In genomic region chr5:9851458-9851857, GRCh38 we compare ENCODE assay signal across 11 cellular contexts.
DNase-seq lines count a peak whose midpoint lies in the region; ATAC-seq and TF ChIP-seq lines count a peak whose summit lies in the region.
"Had no signal": no experiment of that assay in that cellular context is flagged by ENCODE, and none has a peak within 500 bp of the region (broad histone marks: within the 10 kb centered on the region; RNA-seq: fewer than 3 reads in every experiment).

No MANE protein-coding gene starts in this region.

- H3K27ac ChIP-seq in parathyroid adenoma: no peak overlapping the region
- H3K27ac ChIP-seq in gastrocnemius medialis: no peak overlapping the region
- H3K27ac ChIP-seq: HL-60 had no signal

- no peak overlapping the region for H3K4me2 ChIP-seq in parathyroid adenoma (ENCODE audit: low read length)

- H3K27me3 Mint-ChIP-seq in endothelial cell (ENCODE audit: unreplicated experiment): no peaks in the 10 kb centered on the region

- no peak overlapping the region for H3K27ac Mint-ChIP-seq in endothelial cell (ENCODE audit: unreplicated experiment)

- H3K4me3 ChIP-seq in parathyroid adenoma (ENCODE audit: low read depth, low read length): no peak overlapping the region
- H3K4me3 ChIP-seq in gastrocnemius medialis: no peak overlapping the region

- H3K9me3 ChIP-seq in parathyroid adenoma (ENCODE audit: control insufficient read depth, low read length): no peaks in the 10 kb centered on the region
- H3K9me3 ChIP-seq in gastrocnemius medialis: no peaks in the 10 kb centered on the region

- in situ Hi-C loops in gastrocnemius medialis (cut with MboI; ENCODE audit: low sequenced_read_pairs in 4 of 4): no loop called here

- H2AFZ ChIP-seq in parathyroid adenoma: no peak overlapping the region

- H3K4me1 ChIP-seq in parathyroid adenoma: peaks cover 37% of the 10 kb centered on the region
- no peaks in the 10 kb centered on the region for H3K4me1 ChIP-seq in gastrocnemius medialis

- TF ChIP-seq CTCF in endothelial cell (IDR thresholded peaks at IDR 0.05; ENCODE audit: unreplicated experiment) (peak; percentile 32), parathyroid adenoma (IDR thresholded peaks at IDR 0.05) (peak; percentile 49), gastrocnemius medialis (IDR thresholded peaks at IDR 0.05 in 4 of 5, conservative IDR thresholded peaks at IDR 0.05 in 1 of 5) (peak in 1 of 5 experiments; percentile 5)

- ATAC-seq in gastrocnemius medialis (no peak), GM18868 (IDR thresholded peaks at IDR 0.05; ENCODE audit: unreplicated experiment) (no peak)

- no peaks in the 10 kb centered on the region for H3K4me1 Mint-ChIP-seq in endothelial cell (ENCODE audit: unreplicated experiment)

- no peaks in the 10 kb centered on the region for H3K9me3 Mint-ChIP-seq in endothelial cell (ENCODE audit: unreplicated experiment)

- H3K36me3 ChIP-seq in parathyroid adenoma (ENCODE audit: control insufficient read depth, insufficient read depth, low read length) (no peaks in the 10 kb centered on the region), gastrocnemius medialis (no peaks in the 10 kb centered on the region)

- H3K79me2 ChIP-seq in parathyroid adenoma: no peaks in the 10 kb centered on the region

- no peaks in the 10 kb centered on the region for H3K27me3 ChIP-seq in parathyroid adenoma (ENCODE audit: control insufficient read depth, insufficient read depth, low read length)
- no peaks in the 10 kb centered on the region for H3K27me3 ChIP-seq in gastrocnemius medialis

- no peak overlapping the region for H3K4me3 Mint-ChIP-seq in endothelial cell (ENCODE audit: unreplicated experiment)

- H3K36me3 Mint-ChIP-seq in endothelial cell (ENCODE audit: low read depth, unreplicated experiment): no peaks in the 10 kb centered on the region

- no peak overlapping the region for H3K9ac ChIP-seq in parathyroid adenoma

- intact Hi-C loops in gastrocnemius medialis (cut with DNase I; ENCODE audit: low total_unique reads): no loop called here

- DNase-seq in Daoy (ENCODE audit: low read depth) (peak; percentile 3), OCI-M1 (lab: John Stamatoyannopoulos, UW) (peak; percentile 15), endothelial cell (ENCODE audit: low spot score) (no peak), gastrocnemius medialis (no peak), NCI-H2107 treated with DMSO at 0.1 percent for 48 hours (lab: John Stamatoyannopoulos, UW; ENCODE audit: unreplicated experiment) (no peak)
- no peak for DNase-seq in stimulated activated CD4-positive, alpha-beta T cell treated with anti-CD3 and anti-CD28 coated beads, Interleukin-2, amount 100 ng/mL, for 24 hours
- DNase-seq: activated CD4-positive, alpha-beta T cell treated with anti-CD3 and anti-CD28 coated beads for 1 hour; NCI-H774 had no signal

- no peak for TF ChIP-seq POLR2A in gastrocnemius medialis (IDR thresholded peaks at IDR 0.05)

Comparison
In these comparisons a context has a peak if more than half of its experiments do, and no peak if none do; other contexts are left out.
1. DNase-seq: peak in Daoy (single experiment) and OCI-M1 (single experiment); none in endothelial cell (single experiment), stimulated activated CD4-positive, alpha-beta T cell treated with anti-CD3 and anti-CD28 coated beads, Interleukin-2, amount 100 ng/mL, for 24 hours (0 of 2), gastrocnemius medialis (0 of 2) and NCI-H2107 treated with DMSO at 0.1 percent for 48 hours (single experiment).